In genomic region chr19:37317403-37318209, GRCh38 we compare ENCODE assay signal across 8 cellular contexts. TPM values are rescaled to one million over a fixed set of nuclear protein-coding genes. Genes with fewer than 3 reads are reported as not detected.
DNase-seq lines count a peak whose midpoint lies in the region; ATAC-seq lines count a peak whose summit lies in the region.

No MANE protein-coding gene starts in this region.

- peaks cover 31% of the 10 kb centered on the region for H3K4me1 Mint-ChIP-seq in activated CD4-positive, alpha-beta T cell treated with anti-CD3 and anti-CD28 coated beads, Interleukin-2, amount 10 ng/mL, durations not matched to agents 7 days and 5 days

- H3K4me3 ChIP-seq in BLaER1 treated with 17β-estradiol and CSF1 and Interleukin-3, amounts not matched to agents 10 nM and 100 nM: peak overlapping the region; percentile 74 to 97 (median 86)

- DNase-seq in GM19240 (ENCODE audit: insufficient read length, low spot score) (peak; percentile 81), NCI-H526 (lab: John Stamatoyannopoulos, UW) (peak; percentile 97), dedifferentiated amniotic fluid mesenchymal stem cell (ENCODE audit: extremely low spot score) (peak; percentile 100), left lobe of liver (ENCODE audit: low spot score) (peak; percentile 97)
- DNase-seq in activated CD4-positive, alpha-beta T cell treated with anti-CD3 and anti-CD28 coated beads, Interleukin-2, amount 10 ng/mL, durations not matched to agents 7 days and 5 days: peak; percentile 95
- peak; percentile 86 for DNase-seq in stimulated activated CD4-positive, alpha-beta T cell treated with anti-CD3 and anti-CD28 coated beads, Interleukin-2, amount 100 ng/mL, for 4 hours (ENCODE audit: low read depth)

- peaks cover 46% of the 10 kb centered on the region for H3K36me3 Mint-ChIP-seq in activated CD4-positive, alpha-beta T cell treated with anti-CD3 and anti-CD28 coated beads, Interleukin-2, amount 10 ng/mL, durations not matched to agents 7 days and 5 days (ENCODE audit: low read depth)

- peak overlapping the region; percentile 97 for H3K27ac Mint-ChIP-seq in activated CD4-positive, alpha-beta T cell treated with anti-CD3 and anti-CD28 coated beads, Interleukin-2, amount 10 ng/mL, durations not matched to agents 7 days and 5 days

- H3K9me3 ChIP-seq in BLaER1 treated with 17β-estradiol and CSF1 and Interleukin-3, amounts not matched to agents 10 nM and 100 nM (replicated peaks in 1 of 11): peaks cover 0 to 37% (median 23%) of the 10 kb centered on the region in 11 experiments; a peak in 19 of 22 replicates

- H3K4me1 ChIP-seq in BLaER1 treated with 17β-estradiol and CSF1 and Interleukin-3, amounts not matched to agents 10 nM and 100 nM: peaks cover 8 to 29% (median 23%) of the 10 kb centered on the region in 10 experiments; a peak in 19 of 20 replicates

- H3K27ac ChIP-seq in BLaER1 treated with 17β-estradiol and CSF1 and Interleukin-3, amounts not matched to agents 10 nM and 100 nM: peak overlapping the region; percentile 75 to 92 (median 87)

- no peaks in the 10 kb centered on the region for H3K27me3 Mint-ChIP-seq in activated CD4-positive, alpha-beta T cell treated with anti-CD3 and anti-CD28 coated beads, Interleukin-2, amount 10 ng/mL, durations not matched to agents 7 days and 5 days

- peaks cover 28% of the 10 kb centered on the region for H3K9me3 Mint-ChIP-seq in activated CD4-positive, alpha-beta T cell treated with anti-CD3 and anti-CD28 coated beads, Interleukin-2, amount 10 ng/mL, durations not matched to agents 7 days and 5 days

- H3K9ac ChIP-seq in BLaER1 treated with 17β-estradiol and CSF1 and Interleukin-3, amounts not matched to agents 10 nM and 100 nM: peak overlapping the region; percentile 82 to 94 (median 91)

- ATAC-seq in HG03460 (IDR thresholded peaks at IDR 0.05; ENCODE audit: unreplicated experiment): peak; percentile 96
- peak; percentile 97 for ATAC-seq in left lobe of liver

- peak overlapping the region; percentile 95 for H3K4me3 Mint-ChIP-seq in activated CD4-positive, alpha-beta T cell treated with anti-CD3 and anti-CD28 coated beads, Interleukin-2, amount 10 ng/mL, durations not matched to agents 7 days and 5 days

- peaks cover 24 to 34% (median 33%) of the 10 kb centered on the region in 11 experiments for H3K36me3 ChIP-seq in BLaER1 treated with 17β-estradiol and CSF1 and Interleukin-3, amounts not matched to agents 10 nM and 100 nM

- H3K4me2 ChIP-seq in BLaER1 treated with 17β-estradiol and CSF1 and Interleukin-3, amounts not matched to agents 10 nM and 100 nM: peak overlapping the region; percentile 77 to 93 (median 84)

- H4K20me1 ChIP-seq in BLaER1 treated with 17β-estradiol and CSF1 and Interleukin-3, amounts not matched to agents 10 nM and 100 nM: peaks cover 0 to 26% (median 10%) of the 10 kb centered on the region in 11 experiments; a peak in 8 of 22 replicates

- CTCF ChIA-PET in activated CD4-positive, alpha-beta T cell treated with anti-CD3 and anti-CD28 coated beads, Interleukin-2, amount 10 ng/mL, durations not matched to agents 7 days and 5 days (lab: Charles Lee): interaction anchor here (0.6 kb wide), 1 partner anchor 342 kb away, joined by 3 read pairs; no protein-coding TSS in a partner anchor

- POLR2A ChIA-PET in activated CD4-positive, alpha-beta T cell treated with anti-CD3 and anti-CD28 coated beads, Interleukin-2, amount 10 ng/mL, durations not matched to agents 7 days and 5 days (lab: Charles Lee): interaction anchor here (1.4 kb wide), 1 partner anchor 53 kb away, joined by 4 read pairs; the partner anchor contains the start of gene ZNF527

- no peaks in the 10 kb centered on the region for H3K27me3 ChIP-seq in BLaER1 treated with 17β-estradiol and CSF1 and Interleukin-3, amounts not matched to agents 10 nM and 100 nM

RNA-seq across cellular contexts. Expression of gene ZNF527, which starts 53.3 kb away (rescaled TPM):
- total RNA-seq in activated CD4-positive, alpha-beta T cell treated with anti-CD3 and anti-CD28 coated beads, Interleukin-2, amount 10 ng/mL, durations not matched to agents 7 days and 5 days: 1 to 10 TPM; 7.8 to 8.8 TPM
- total RNA-seq in left lobe of liver: 1.6 TPM

Comparison
In these comparisons a context has a peak if more than half of its experiments do, and no peak if none do; other contexts are left out.
1. Peak in every context shown above with its lines: DNase-seq, ATAC-seq, H3K4me3 ChIP-seq and H3K27ac ChIP-seq.